In genomic region chr7:41808541-41808940, GRCh38 we compare ENCODE assay signal across 20 cellular contexts.
DNase-seq lines count a peak whose midpoint lies in the region; ATAC-seq and TF ChIP-seq lines count a peak whose summit lies in the region.
"Had no signal": no experiment of that assay in that cellular context is flagged by ENCODE, and none has a peak within 500 bp of the region (broad histone marks: within the 10 kb centered on the region; RNA-seq: fewer than 3 reads in every experiment).

No MANE protein-coding gene starts in this region.

- H3K14ac ChIP-seq in H9 (ENCODE audit: insufficient read depth, low read length): no peak overlapping the region

- no peak overlapping the region for H4K91ac ChIP-seq in H9 (ENCODE audit: insufficient read length, low read depth, low read length)

- H2AFZ ChIP-seq in H9 (ENCODE audit: low read length): no peak overlapping the region

- no peaks in the 10 kb centered on the region; the same call in 1 of the 2 replicates for H3K4me1 ChIP-seq in H9 (ENCODE audit: insufficient read depth, low read length)
- H3K4me1 ChIP-seq in iPS-18a (ENCODE audit: control insufficient read depth, low read depth, low read length): peaks cover 25% of the 10 kb centered on the region
- H3K4me1 ChIP-seq: Peyer's patch, SJCRH30 had no signal

- no peak overlapping the region for H2BK12ac ChIP-seq in H9 (ENCODE audit: insufficient read length, low read depth, low read length)

- no peak overlapping the region for H3K4ac ChIP-seq in H9 (ENCODE audit: low read depth, low read length)

- H3K23me2 ChIP-seq in H9 (ENCODE audit: insufficient read length, low read depth, low read length, poor library complexity, severe bottlenecking): no peaks in the 10 kb centered on the region

- H3K9me3 Mint-ChIP-seq in H9: peaks cover 18 to 19% of the 10 kb centered on the region in 2 experiments
- H3K9me3 Mint-ChIP-seq in WTC11: peaks cover 24% of the 10 kb centered on the region
- H3K9me3 Mint-ChIP-seq: IgD-negative memory B cell had no signal

- H2BK5ac ChIP-seq in H9 (ENCODE audit: insufficient read length, low read length): no peak overlapping the region

- H3K27ac Mint-ChIP-seq in H9 (peak overlapping the region; percentile 98 to 99 (median 98)), WTC11 (peak overlapping the region; percentile 100)
- H3K27ac Mint-ChIP-seq: IgD-negative memory B cell, T-cell had no signal

- H3K4me3 Mint-ChIP-seq in H9: peak overlapping the region; percentile 27 to 65; a peak in 3 of 5 replicates
- peak overlapping the region; percentile 48 for H3K4me3 Mint-ChIP-seq in WTC11
- H3K4me3 Mint-ChIP-seq: IgD-negative memory B cell, T-cell had no signal

- no peak overlapping the region for H2BK120ac ChIP-seq in H9 (ENCODE audit: low read depth, low read length, poor library complexity, severe bottlenecking)

- no peaks in the 10 kb centered on the region for H4K20me1 ChIP-seq in H9 (ENCODE audit: control insufficient read depth, insufficient read depth, insufficient read length)

- WGBS in H9 (ENCODE audit: extremely low coverage, insufficient read length, low lambda C conversion rate): no CpG with 5 or more reads among the region's 3 CpGs

- CTCF ChIA-PET in WTC11 (lab: Charles Lee): no interaction called here

- H3K9me3 ChIP-seq in H9 (ENCODE audit: control insufficient read depth, low read depth, low read length) (peaks cover 9% of the 10 kb centered on the region), iPS-18a (ENCODE audit: control insufficient read depth, low read depth, low read length) (no peaks in the 10 kb centered on the region)
- H3K9me3 ChIP-seq: Peyer's patch, SJCRH30 had no signal

- intact Hi-C loops in left ventricle myocardium superior (cut with micrococcal nuclease): no loop called here

- no peak overlapping the region for H3K18ac ChIP-seq in H9 (ENCODE audit: insufficient read length, low read depth, low read length)

- H3K56ac ChIP-seq in H9 (ENCODE audit: insufficient read length, low read depth, low read length): no peak overlapping the region

- H3K27ac ChIP-seq in H9 (ENCODE audit: insufficient read length, low read depth, low read length) (peak overlapping the region; percentile 90), iPS-18a (ENCODE audit: low read length) (peak overlapping the region; percentile 60)
- H3K27ac ChIP-seq: C4-2B, Peyer's patch, SJCRH30 had no signal

- H2BK15ac ChIP-seq in H9 (ENCODE audit: low read depth, low read length): no peak overlapping the region

- peak overlapping the region; percentile 32 for H3K4me2 ChIP-seq in H9 (ENCODE audit: insufficient read depth, insufficient read length, low read length)

- H3K27me3 ChIP-seq in H9 (ENCODE audit: insufficient read depth, low read length): no peaks in the 10 kb centered on the region
- no peaks in the 10 kb centered on the region for H3K27me3 ChIP-seq in iPS-18a (ENCODE audit: control insufficient read depth, insufficient read depth, low read length)
- H3K27me3 ChIP-seq: Peyer's patch, SJCRH30 had no signal

- DNase-seq in H9: peak; percentile 87
- DNase-seq in WTC11 (ENCODE audit: low spot score): peak; percentile 64
- DNase-seq in renal cortical epithelial cell (ENCODE audit: low read depth): peak; percentile 57
- no peak for DNase-seq in left ventricle myocardium superior
- DNase-seq: DMS53, GOT3, NCI-H1417, NCI-H1694 treated with DMSO at 0.1 percent for 48 hours, NCI-H2081 treated with DMSO at 0.1 percent for 48 hours, NCI-H2171 treated with DMSO at 0.1 percent for 48 hours, NCI-H524 treated with DMSO at 0.1 percent for 48 hours, NCI-H82, Peyer's patch, SJCRH30, T-cell had no signal

- TF ChIP-seq CTCF in H9 (conservative IDR thresholded peaks at IDR 0.05) (no peak), WTC11 (IDR thresholded peaks at IDR 0.05) (no peak)

- POLR2A ChIA-PET in WTC11 (lab: Charles Lee): no interaction called here

- ATAC-seq in WTC11 (peak; percentile 96), GM18873 (IDR thresholded peaks at IDR 0.05; ENCODE audit: low FRiP score, unreplicated experiment) (no peak), GM18858 (IDR thresholded peaks at IDR 0.05; ENCODE audit: unreplicated experiment) (no peak), left ventricle myocardium superior (no peak)
- ATAC-seq: T-cell had no signal

- no peaks in the 10 kb centered on the region for H3K79me2 ChIP-seq in H9 (ENCODE audit: insufficient read depth, low read length)

- no peak overlapping the region for H3K23ac ChIP-seq in H9 (ENCODE audit: insufficient read length, low read depth, low read length)

- H3K27me3 Mint-ChIP-seq in H9 (ENCODE audit: low read depth) (no peaks in the 10 kb centered on the region), WTC11 (ENCODE audit: low read depth) (no peaks in the 10 kb centered on the region; the same call in 1 of the 2 replicates)
- H3K27me3 Mint-ChIP-seq: T-cell had no signal

- no peak overlapping the region for H2AK5ac ChIP-seq in H9 (ENCODE audit: insufficient read length, low read length)

- H3K79me1 ChIP-seq in H9 (ENCODE audit: insufficient read depth, low read depth, low read length, poor library complexity, severe bottlenecking): no peaks in the 10 kb centered on the region

- no peak overlapping the region for H3T11ph ChIP-seq in H9 (ENCODE audit: low read length)

- H3K4me3 ChIP-seq in iPS-18a (ENCODE audit: low read length): peak overlapping the region; percentile 2
- H3K4me3 ChIP-seq: Peyer's patch, SJCRH30 had no signal

- no peaks in the 10 kb centered on the region for H3K36me3 ChIP-seq in iPS-18a (ENCODE audit: control insufficient read depth, low read depth, low read length)
- H3K36me3 ChIP-seq: Peyer's patch, SJCRH30 had no signal

- no peak overlapping the region for H2BK20ac ChIP-seq in H9 (ENCODE audit: low read depth, low read length, poor library complexity, severe bottlenecking)

- H4K5ac ChIP-seq in H9 (ENCODE audit: insufficient read length, low read depth, low read length): no peak overlapping the region

- H3K4me1 Mint-ChIP-seq in H9 (peaks cover 45 to 50% of the 10 kb centered on the region in 2 experiments), WTC11 (peaks cover 44% of the 10 kb centered on the region)
- H3K4me1 Mint-ChIP-seq: T-cell had no signal

- H3K36me3 Mint-ChIP-seq in H9 (ENCODE audit: insufficient read depth in 1 of 3, low read depth in 3 of 3) (peaks cover 13 to 27% (median 17%) of the 10 kb centered on the region in 3 experiments), WTC11 (peaks cover 23% of the 10 kb centered on the region)
- H3K36me3 Mint-ChIP-seq: IgD-negative memory B cell, T-cell had no signal

- no peak overlapping the region for H3K9ac ChIP-seq in H9 (ENCODE audit: extremely low read depth, insufficient read length, low read length)
- H3K9ac ChIP-seq in iPS-18a (ENCODE audit: low read length): no peak overlapping the region

- H4K8ac ChIP-seq in H9 (replicated peaks; ENCODE audit: insufficient read length, low read depth, low read length): no peak overlapping the region

TF ChIP-seq in WTC11, 78 proteins besides CTCF, POLR2A, EP300 and RAD21 (continues in another document):
- TF ChIP-seq ETV6 (CRISPR knock-in tag; IDR thresholded peaks at IDR 0.05) (peak; percentile 31; the same call in 1 of the 2 replicates), FOXK1 (CRISPR knock-in tag; IDR thresholded peaks at IDR 0.05) (0 out of 2 replicates have a peak, but pooled peaks have one; percentile 25), USF1 (CRISPR knock-in tag; IDR thresholded peaks at IDR 0.05) (no peak), MAX (CRISPR knock-in tag; IDR thresholded peaks at IDR 0.05) (no peak), STAT6 (CRISPR knock-in tag; conservative IDR thresholded peaks at IDR 0.05; ENCODE audit: low read depth) (no peak), CREM (CRISPR knock-in tag; IDR thresholded peaks at IDR 0.05) (0 out of 2 replicates have a peak, but pooled peaks have one; percentile 30), CBFB (CRISPR knock-in tag; IDR thresholded peaks at IDR 0.05; ENCODE audit: low read depth) (0 out of 2 replicates have a peak, but pooled peaks have one; percentile 54), GRHL2 (CRISPR knock-in tag; IDR thresholded peaks at IDR 0.05; ENCODE audit: insufficient replicate concordance, severe bottlenecking) (no peak), ELF4 (CRISPR knock-in tag; IDR thresholded peaks at IDR 0.05; ENCODE audit: low read depth) (no peak), JAZF1 (CRISPR knock-in tag; IDR thresholded peaks at IDR 0.05) (no peak)
